Comparison of ENCODE assay signal across 13 cellular contexts in the genomic region with DNA sequence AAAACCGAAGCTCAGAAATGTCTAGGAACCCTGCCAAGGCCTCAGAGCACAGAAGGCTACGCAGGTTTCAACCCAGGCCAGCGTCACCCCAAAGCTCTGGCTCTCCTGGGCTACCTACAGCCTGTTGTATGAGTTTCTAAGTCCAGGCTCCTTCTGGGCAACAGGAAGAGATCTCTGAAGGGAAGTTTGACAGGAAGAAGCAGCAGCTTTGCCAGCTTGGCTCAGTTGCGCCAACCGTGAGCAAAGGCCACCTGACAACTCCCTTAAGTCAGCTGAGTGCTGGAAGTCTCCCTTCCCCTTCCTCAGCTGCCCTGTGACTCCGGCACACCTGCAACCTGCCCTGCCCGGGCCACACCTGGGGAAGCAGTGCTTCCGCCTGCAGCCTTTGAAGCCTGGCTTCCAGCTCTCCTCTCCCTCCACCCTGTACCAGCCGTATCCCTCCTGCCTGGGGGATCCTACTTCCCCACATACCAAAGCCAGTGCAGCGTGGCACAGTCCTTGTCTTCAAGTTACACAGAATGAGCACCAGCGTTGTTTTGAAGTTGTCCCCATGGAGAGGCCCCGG. TPM values are rescaled to one million over a fixed set of nuclear protein-coding genes. Genes with fewer than 3 reads are reported as not detected.
DNase-seq lines count a peak whose midpoint lies in the region; ATAC-seq and TF ChIP-seq lines count a peak whose summit lies in the region.
"Had no signal": no experiment of that assay in that cellular context is flagged by ENCODE, and none has a peak within 500 bp of the region (broad histone marks: within the 10 kb centered on the region; RNA-seq: fewer than 3 reads in every experiment).

No MANE protein-coding gene starts in this region.

- peak; percentile 47 for ATAC-seq in Right ventricle myocardium superior (ENCODE audit: poor library complexity)
- ATAC-seq in Right ventricle myocardium inferior = no peak
- ATAC-seq in stimulated activated memory B cell treated with anti-CD40 and anti-IgM and Interleukin-4, amounts not matched to agents 10 μg/mL and 1 μg/mL and 100 μg/mL, for 72 hours = no peak
- no peak for ATAC-seq in HG03159 (IDR thresholded peaks at IDR 0.05; ENCODE audit: unreplicated experiment)

- no peak overlapping the region for H3K4me3 Mint-ChIP-seq in neural progenitor cell
- no peak overlapping the region for H3K4me3 Mint-ChIP-seq in stimulated activated memory B cell treated with anti-CD40 and anti-IgM and Interleukin-4, amounts not matched to agents 10 μg/mL and 1 μg/mL and 100 μg/mL, for 72 hours

- H3K27me3 ChIP-seq in left ventricle myocardium inferior (ENCODE audit: low read depth) = no peaks in the 10 kb centered on the region
- H3K27me3 ChIP-seq in neural progenitor cell = no peaks in the 10 kb centered on the region

- WGBS in urinary bladder = 60% methylated on average over 12 of the region's 12 CpGs

- intact Hi-C loops in Right ventricle myocardium superior (cut with DNase I) = loop anchor here (5.0 kb wide), 1 partner anchor 35 kb away; a partner anchor contains a TSS
- intact Hi-C loops in Right ventricle myocardium inferior (cut with DNase I) = no loop called here
- intact Hi-C loops in left ventricle myocardium inferior (cut with micrococcal nuclease) = no loop called here

- H4K20me1 ChIP-seq in neural progenitor cell (ENCODE audit: low read depth) = no peaks in the 10 kb centered on the region

- TF ChIP-seq CTCF in left ventricle myocardium inferior (IDR thresholded peaks at IDR 0.05; ENCODE audit: borderline replicate concordance) (no peak), neural progenitor cell (IDR thresholded peaks at IDR 0.05) (no peak)

- H3K36me3 ChIP-seq in left ventricle myocardium inferior (no peaks in the 10 kb centered on the region), neural progenitor cell (no peaks in the 10 kb centered on the region), urinary bladder (ENCODE audit: insufficient read depth) (no peaks in the 10 kb centered on the region)

- H2AFZ ChIP-seq in neural progenitor cell (replicated peaks) = no peak overlapping the region

- H3K36me3 Mint-ChIP-seq in neural progenitor cell = no peaks in the 10 kb centered on the region
- no peaks in the 10 kb centered on the region for H3K36me3 Mint-ChIP-seq in stimulated activated memory B cell treated with anti-CD40 and anti-IgM and Interleukin-4, amounts not matched to agents 10 μg/mL and 1 μg/mL and 100 μg/mL, for 72 hours

- H3K4me2 ChIP-seq in neural progenitor cell = no peak overlapping the region

- no peak overlapping the region for H3K9ac ChIP-seq in neural progenitor cell

- no peaks in the 10 kb centered on the region for H3K79me2 ChIP-seq in neural progenitor cell (ENCODE audit: low read depth)

- H3K27me3 Mint-ChIP-seq in neural progenitor cell (ENCODE audit: insufficient read depth, low read depth) = peaks cover 18% of the 10 kb centered on the region
- H3K27me3 Mint-ChIP-seq in stimulated activated memory B cell treated with anti-CD40 and anti-IgM and Interleukin-4, amounts not matched to agents 10 μg/mL and 1 μg/mL and 100 μg/mL, for 72 hours = peaks cover 10% of the 10 kb centered on the region

- peaks cover 11% of the 10 kb centered on the region for H3K4me1 Mint-ChIP-seq in neural progenitor cell
- H3K4me1 Mint-ChIP-seq in stimulated activated memory B cell treated with anti-CD40 and anti-IgM and Interleukin-4, amounts not matched to agents 10 μg/mL and 1 μg/mL and 100 μg/mL, for 72 hours = peaks cover 10% of the 10 kb centered on the region

- H3K27ac ChIP-seq in left ventricle myocardium inferior (replicated peaks) (peak overlapping the region; percentile 40), neural progenitor cell (no peak overlapping the region), urinary bladder (ENCODE audit: low read depth) (peak overlapping the region; percentile 61)

- no peaks in the 10 kb centered on the region for H3K9me3 ChIP-seq in left ventricle myocardium inferior (replicated peaks)
- no peaks in the 10 kb centered on the region for H3K9me3 ChIP-seq in neural progenitor cell (ENCODE audit: low read depth)

- no peak for DNase-seq in Right ventricle myocardium superior
- DNase-seq in Right ventricle myocardium inferior (ENCODE audit: missing footprints) = no peak
- no peak for DNase-seq in left ventricle myocardium inferior
- no peak for DNase-seq in neural progenitor cell (ENCODE audit: low spot score)
- DNase-seq in amniotic stem cell (lab: John Stamatoyannopoulos, UW) = no peak
- DNase-seq: activated CD8-positive, alpha-beta memory T cell treated with anti-CD3 and anti-CD28 coated beads, Interleukin-2, amount 50 U/mL, for 4 hours; aorta; EL; islet precursor cell; NCI-H187 treated with DMSO at 0.1 percent for 48 hours had no signal

- H3K27ac Mint-ChIP-seq in neural progenitor cell = peak overlapping the region; percentile 86
- H3K27ac Mint-ChIP-seq in stimulated activated memory B cell treated with anti-CD40 and anti-IgM and Interleukin-4, amounts not matched to agents 10 μg/mL and 1 μg/mL and 100 μg/mL, for 72 hours = no peak overlapping the region

- H3K4me1 ChIP-seq in left ventricle myocardium inferior = peaks cover 56% of the 10 kb centered on the region
- no peaks in the 10 kb centered on the region for H3K4me1 ChIP-seq in neural progenitor cell
- no peaks in the 10 kb centered on the region for H3K4me1 ChIP-seq in urinary bladder (ENCODE audit: insufficient read depth)

- no peak overlapping the region for H3K4me3 ChIP-seq in left ventricle myocardium inferior
- H3K4me3 ChIP-seq in neural progenitor cell = no peak overlapping the region
- no peak overlapping the region for H3K4me3 ChIP-seq in urinary bladder (ENCODE audit: low read depth, low read length)

- no peaks in the 10 kb centered on the region for H3K9me3 Mint-ChIP-seq in neural progenitor cell
- no peaks in the 10 kb centered on the region for H3K9me3 Mint-ChIP-seq in stimulated activated memory B cell treated with anti-CD40 and anti-IgM and Interleukin-4, amounts not matched to agents 10 μg/mL and 1 μg/mL and 100 μg/mL, for 72 hours

- H3F3A ChIP-seq in neural progenitor cell (ENCODE audit: low read depth) = no peaks in the 10 kb centered on the region

RNA-seq across cellular contexts. Expression of a gene that starts 36.7 kb away (rescaled TPM):
- total RNA-seq in Right ventricle myocardium superior = 15.0 TPM
- total RNA-seq in Right ventricle myocardium inferior = 14.7 TPM
- 19.4 TPM for total RNA-seq in left ventricle myocardium inferior
- total RNA-seq in neural progenitor cell (ENCODE audit: low replicate concordance) = 1.1 and 4.1 TPM in 2 replicates
- total RNA-seq in urinary bladder = 10.4 TPM
- 17.1 TPM for polyA plus RNA-seq in urinary bladder
